In genomic region chr13:114230117-114230516, GRCh38 we compare ENCODE assay signal across 16 cellular contexts. TPM values are rescaled to one million over a fixed set of nuclear protein-coding genes. Genes with fewer than 3 reads are reported as not detected.
DNase-seq lines count a peak whose midpoint lies in the region; ATAC-seq, FAIRE-seq and TF ChIP-seq lines count a peak whose summit lies in the region.
"Had no signal": no experiment of that assay in that cellular context is flagged by ENCODE, and none has a peak within 500 bp of the region (broad histone marks: within the 10 kb centered on the region; RNA-seq: fewer than 3 reads in every experiment).

No MANE protein-coding gene starts in this region.

- FAIRE-seq in kidney (lab: Jason Lieb, UNC), result no peak
- FAIRE-seq: keratinocyte had no signal

- no peak for ATAC-seq in CD4-positive, alpha-beta T cell (ENCODE audit: poor library complexity)
- no peak for ATAC-seq in WTC11
- ATAC-seq in CD8-positive, alpha-beta T cell, result no peak

- H3K4me1 ChIP-seq in iPS-18a (ENCODE audit: control insufficient read depth, low read depth, low read length) (peaks cover 40% of the 10 kb centered on the region), kidney (ENCODE audit: control insufficient read depth in 1 of 2, insufficient read depth in 1 of 2, low read depth in 1 of 2, low read length in 2 of 2) (peaks cover 0 to 3% of the 10 kb centered on the region in 2 donors)
- H3K4me1 ChIP-seq in CD8-positive, alpha-beta T cell (ENCODE audit: insufficient read depth, low read length), result peaks cover 24% of the 10 kb centered on the region
- H3K4me1 ChIP-seq: uterus had no signal

- H3K27ac ChIP-seq in CD4-positive, alpha-beta T cell (ENCODE audit: low read depth, low read length), result no peak overlapping the region
- H3K27ac ChIP-seq in HL-60 (replicated peaks) (no peak overlapping the region), iPS-18a (ENCODE audit: low read length) (peak overlapping the region; percentile 28), WERI-Rb-1 (no peak overlapping the region), kidney (ENCODE audit: low read depth in 2 of 2, low read length in 2 of 2) (no peak overlapping the region)
- H3K27ac ChIP-seq in CD8-positive, alpha-beta T cell (ENCODE audit: low read depth, low read length), result no peak overlapping the region
- H3K27ac ChIP-seq: uterus had no signal

- intact Hi-C loops in CD4-positive, alpha-beta T cell (cut with DNase I, micrococcal nuclease), result no loop called here
- intact Hi-C loops in CD8-positive, alpha-beta T cell (cut with DNase I, micrococcal nuclease), result no loop called here
- intact Hi-C loops in kidney (cut with DNase I), result no loop called here

- CTCF ChIA-PET in CD4-positive, alpha-beta T cell (lab: Charles Lee), result interaction anchor here (0.6 kb wide), 1 partner anchor 863 kb away, joined by 5 read pairs; no protein-coding TSS in a partner anchor
- CTCF ChIA-PET in WTC11 (lab: Charles Lee), result interaction anchor here (0.8 kb wide), 1 partner anchor 118 kb away, joined by 3 read pairs; no protein-coding TSS in a partner anchor
- CTCF ChIA-PET in CD8-positive, alpha-beta T cell (lab: Charles Lee), result no interaction called here

- H3K9ac ChIP-seq in iPS-18a (ENCODE audit: low read length) (peak overlapping the region; percentile 34), kidney (ENCODE audit: low read length in 2 of 2) (no peak overlapping the region)

- H3K9me3 ChIP-seq in CD4-positive, alpha-beta T cell (ENCODE audit: control insufficient read depth, low read length), result no peaks in the 10 kb centered on the region
- peaks cover 3% of the 10 kb centered on the region for H3K9me3 ChIP-seq in iPS-18a (ENCODE audit: control insufficient read depth, low read depth, low read length)
- peaks cover 8% of the 10 kb centered on the region for H3K9me3 ChIP-seq in WERI-Rb-1 (ENCODE audit: severe bottlenecking)
- H3K9me3 ChIP-seq in CD8-positive, alpha-beta T cell (ENCODE audit: low read length), result no peaks in the 10 kb centered on the region
- no peaks in the 10 kb centered on the region for H3K9me3 ChIP-seq in kidney (ENCODE audit: control insufficient read depth in 1 of 2, low read length in 2 of 2)
- H3K9me3 ChIP-seq: uterus had no signal

- no peaks in the 10 kb centered on the region for H3K27me3 ChIP-seq in CD4-positive, alpha-beta T cell (ENCODE audit: control insufficient read depth, insufficient read depth, low read length)
- H3K27me3 ChIP-seq in HL-60 (ENCODE audit: insufficient read depth, poor library complexity, severe bottlenecking), result no peaks in the 10 kb centered on the region
- H3K27me3 ChIP-seq in iPS-18a (ENCODE audit: control insufficient read depth, insufficient read depth, low read length), result peaks cover 10% of the 10 kb centered on the region
- H3K27me3 ChIP-seq in WERI-Rb-1 (ENCODE audit: insufficient read depth, low read depth, severe bottlenecking), result no peaks in the 10 kb centered on the region
- no peaks in the 10 kb centered on the region for H3K27me3 ChIP-seq in CD8-positive, alpha-beta T cell (ENCODE audit: insufficient read depth, low read length)
- H3K27me3 ChIP-seq: uterus had no signal

- no peaks in the 10 kb centered on the region for H3K27me3 Mint-ChIP-seq in CD4-positive, alpha-beta T cell
- H3K27me3 Mint-ChIP-seq in WTC11 (ENCODE audit: low read depth), result peaks cover 19% of the 10 kb centered on the region
- peaks cover 6% of the 10 kb centered on the region for H3K27me3 Mint-ChIP-seq in CD8-positive, alpha-beta T cell (ENCODE audit: low read depth)

- peaks cover 37% of the 10 kb centered on the region for H3K4me1 Mint-ChIP-seq in CD4-positive, alpha-beta T cell (ENCODE audit: low read depth)
- peaks cover 61% of the 10 kb centered on the region for H3K4me1 Mint-ChIP-seq in WTC11
- peaks cover 27% of the 10 kb centered on the region for H3K4me1 Mint-ChIP-seq in CD8-positive, alpha-beta T cell (ENCODE audit: low read depth)

- H3K36me3 Mint-ChIP-seq in CD4-positive, alpha-beta T cell (ENCODE audit: low read depth), result no peaks in the 10 kb centered on the region
- H3K36me3 Mint-ChIP-seq in WTC11, result peaks cover 3% of the 10 kb centered on the region
- no peaks in the 10 kb centered on the region for H3K36me3 Mint-ChIP-seq in CD8-positive, alpha-beta T cell

- H3K4me3 ChIP-seq in HL-60 (replicated peaks; ENCODE audit: insufficient read depth, low read length), result no peak overlapping the region
- peak overlapping the region; percentile 11 for H3K4me3 ChIP-seq in iPS-18a (ENCODE audit: low read length)
- no peak overlapping the region for H3K4me3 ChIP-seq in WERI-Rb-1 (ENCODE audit: low read depth, low read length)
- H3K4me3 ChIP-seq in CD8-positive, alpha-beta T cell (ENCODE audit: low read depth, low read length), result no peak overlapping the region
- H3K4me3 ChIP-seq in kidney (ENCODE audit: low read length in 2 of 2), result no peak overlapping the region
- H3K4me3 ChIP-seq: uterus had no signal

- no peaks in the 10 kb centered on the region for H3K9me3 Mint-ChIP-seq in CD4-positive, alpha-beta T cell
- H3K9me3 Mint-ChIP-seq in WTC11, result peaks cover 8% of the 10 kb centered on the region
- H3K9me3 Mint-ChIP-seq in CD8-positive, alpha-beta T cell, result no peaks in the 10 kb centered on the region

- TF ChIP-seq CTCF in CD4-positive, alpha-beta T cell (IDR thresholded peaks at IDR 0.05), result no peak
- TF ChIP-seq CTCF in HL-60 (IDR thresholded peaks at IDR 0.05; ENCODE audit: insufficient read depth, low read length) (no peak), WTC11 (IDR thresholded peaks at IDR 0.05) (no peak), WERI-Rb-1 (IDR thresholded peaks at IDR 0.05; ENCODE audit: low read depth, low read length) (no peak), kidney (IDR thresholded peaks at IDR 0.05; ENCODE audit: borderline replicate concordance, extremely low read depth, insufficient read depth) (no peak)
- TF ChIP-seq CTCF in CD8-positive, alpha-beta T cell (IDR thresholded peaks at IDR 0.05), result no peak

- H3K27ac Mint-ChIP-seq in CD4-positive, alpha-beta T cell, result peak overlapping the region; percentile 49
- peak overlapping the region; percentile 79 for H3K27ac Mint-ChIP-seq in WTC11
- H3K27ac Mint-ChIP-seq in CD8-positive, alpha-beta T cell, result no peak overlapping the region
- H3K27ac Mint-ChIP-seq: B cell had no signal

- H3K36me3 ChIP-seq in iPS-18a (ENCODE audit: control insufficient read depth, low read depth, low read length), result no peaks in the 10 kb centered on the region
- peaks cover 2% of the 10 kb centered on the region; the same call in 1 of the 2 replicates for H3K36me3 ChIP-seq in WERI-Rb-1
- H3K36me3 ChIP-seq in CD8-positive, alpha-beta T cell (ENCODE audit: insufficient read depth, low read length), result no peaks in the 10 kb centered on the region
- H3K36me3 ChIP-seq in kidney (ENCODE audit: control insufficient read depth in 1 of 2, insufficient read depth in 2 of 2, low read length in 2 of 2), result no peaks in the 10 kb centered on the region
- H3K36me3 ChIP-seq: uterus had no signal

- H3K4me3 Mint-ChIP-seq in CD4-positive, alpha-beta T cell, result no peak overlapping the region
- H3K4me3 Mint-ChIP-seq in WTC11, result peak overlapping the region; percentile 9
- no peak overlapping the region for H3K4me3 Mint-ChIP-seq in CD8-positive, alpha-beta T cell
- H3K4me3 Mint-ChIP-seq: activated T-helper 1 cell treated with anti-CD3 and anti-CD28 coated beads, Interleukin-12 subunit alpha, Interleukin-12 subunit beta, Interleukin-2, Interleukin-4 antibody, amounts not matched to agents 30 ng/mL and 10 ng/mL and 1 ng/mL, durations not matched to agents 14 hours and 24 hours and 36 hours; B cell had no signal

- no peak for DNase-seq in CD4-positive, alpha-beta T cell
- DNase-seq in HL-60 (ENCODE audit: low read depth in 1 of 2, low spot score in 1 of 2), result peak; percentile 51 to 60
- peak; percentile 43 for DNase-seq in WTC11 (ENCODE audit: low spot score)
- DNase-seq in WERI-Rb-1, result no peak
- DNase-seq in CD8-positive, alpha-beta T cell, result no peak
- no peak for DNase-seq in kidney
- DNase-seq in NCI-H226, result no peak
- DNase-seq: NCI-H2171; stimulated activated CD4-positive, alpha-beta T cell treated with anti-CD3 and anti-CD28 coated beads, Interleukin-4, amount 100 ng/mL, for 4 hours; stimulated activated naive CD4-positive, alpha-beta T cell; SW 1271; uterus had no signal

- POLR2A ChIA-PET in CD4-positive, alpha-beta T cell (lab: Charles Lee), result no interaction called here
- POLR2A ChIA-PET in WTC11 (lab: Charles Lee), result no interaction called here
- POLR2A ChIA-PET in CD8-positive, alpha-beta T cell (lab: Charles Lee), result interaction anchor here (0.6 kb wide), 1 partner anchor 207 kb away, joined by 3 read pairs; no protein-coding TSS in a partner anchor

TF ChIP-seq in WTC11, 78 proteins besides CTCF, POLR2A, EP300 and RAD21:
- TF ChIP-seq RELA (CRISPR knock-in tag; IDR thresholded peaks at IDR 0.05; ENCODE audit: borderline replicate concordance), result no peak
- no peak for TF ChIP-seq ZNF121 (CRISPR knock-in tag; IDR thresholded peaks at IDR 0.05)

RNA-seq across cellular contexts. Expression of gene CDC16, which starts 4.6 kb away (rescaled TPM):
- total RNA-seq in CD4-positive, alpha-beta T cell, result 10 to 100 TPM; 68.4 to 69.4 TPM
- total RNA-seq in WTC11 (2021), result 65.6 to 73.5 TPM (median 67.9 TPM) in 3 replicates
- 10 to 100 TPM; 55.6 to 56.2 TPM for total RNA-seq in CD8-positive, alpha-beta T cell
- 57.7 TPM for total RNA-seq in kidney
- polyA plus RNA-seq in kidney (ENCODE audit: insufficient read depth, low read depth, low replicate concordance), result 49.3 TPM

RNA-seq across cellular contexts. Expression of gene CFAP97D2, which starts 51.1 kb away (rescaled TPM):
- under 1 TPM; 0.47 to 0.52 TPM for total RNA-seq in CD4-positive, alpha-beta T cell
- total RNA-seq in WTC11 (2021) (not detected in 3 replicates), kidney (not detected)
- total RNA-seq in CD8-positive, alpha-beta T cell, result 1 to 10 TPM; 3.8 to 4.1 TPM
- polyA plus RNA-seq in kidney (ENCODE audit: insufficient read depth, low read depth, low replicate concordance), result not detected
- total RNA-seq: activated T-helper 1 cell treated with anti-CD3 and anti-CD28 coated beads, Interleukin-12 subunit alpha, Interleukin-12 subunit beta, Interleukin-2, Interleukin-4 antibody, amounts not matched to agents 30 ng/mL and 10 ng/mL and 1 ng/mL, durations not matched to agents 14 hours and 24 hours and 36 hours; uterus had no signal
- polyA plus RNA-seq: keratinocyte had no signal

RNA-seq across cellular contexts. Expression of gene UPF3A, which starts 51.3 kb away (rescaled TPM):
- 10 to 100 TPM; 31.8 TPM for total RNA-seq in CD4-positive, alpha-beta T cell
- 64.2 to 71.9 TPM (median 68.7 TPM) in 3 replicates for total RNA-seq in WTC11 (2021)
- 10 to 100 TPM; 33.3 to 37.0 TPM for total RNA-seq in CD8-positive, alpha-beta T cell
- total RNA-seq in kidney, result 41.7 TPM
- polyA plus RNA-seq in kidney (ENCODE audit: insufficient read depth, low read depth, low replicate concordance), result 34.5 TPM

Comparison
In these comparisons a context has a peak if more than half of its experiments do, and no peak if none do; other contexts are left out.
1. DNase-seq: peak in HL-60 (2 of 2) and WTC11 (single experiment); none in CD4-positive, alpha-beta T cell (0 of 10), WERI-Rb-1 (single experiment), CD8-positive, alpha-beta T cell (0 of 7), kidney (single experiment) and NCI-H226 (single experiment).